In genomic region chr20:60240986-60241385, GRCh38 we compare ENCODE assay signal across 17 cellular contexts.
"Had no signal": no experiment of that assay in that cellular context is flagged by ENCODE, and none has a peak within 500 bp of the region (broad histone marks: within the 10 kb centered on the region; RNA-seq: fewer than 3 reads in every experiment).

No MANE protein-coding gene starts in this region.

- H3K36me3 ChIP-seq: colonic mucosa, esophagus muscularis mucosa, gastroesophageal sphincter, heart left ventricle, left lung, lower lobe of right lung had no signal

- H3K4me1 ChIP-seq: colonic mucosa, esophagus muscularis mucosa, foreskin keratinocyte, gastroesophageal sphincter, heart left ventricle, left lung, lower lobe of right lung had no signal

- H3K36me3 Mint-ChIP-seq: naive thymus-derived CD4-positive, alpha-beta T cell had no signal

- H3K4me2 ChIP-seq: hepatocyte had no signal

- H3K27ac Mint-ChIP-seq: dendritic cell treated with granulocyte-macrophage colony-stimulating factor and Interleukin-4, amounts not matched to agents 40 ng/mL and 50 ng/mL, for 4 days; immature natural killer cell; naive thymus-derived CD4-positive, alpha-beta T cell had no signal

- H3K9me3 ChIP-seq: colonic mucosa, esophagus muscularis mucosa, heart left ventricle, left lung, lower lobe of right lung had no signal

- ATAC-seq: foreskin keratinocyte; gastroesophageal sphincter; heart left ventricle; left cardiac atrium; left lung; left ventricle myocardium superior; lower lobe of right lung; naive thymus-derived CD4-positive, alpha-beta T cell had no signal

- H3K79me2 ChIP-seq: hepatocyte had no signal

- H3K4me3 Mint-ChIP-seq: dendritic cell treated with granulocyte-macrophage colony-stimulating factor and Interleukin-4, amounts not matched to agents 40 ng/mL and 50 ng/mL, for 4 days; immature natural killer cell; naive thymus-derived CD4-positive, alpha-beta T cell had no signal

- H3K27ac ChIP-seq: colonic mucosa, esophagus muscularis mucosa, foreskin keratinocyte, gastroesophageal sphincter, heart left ventricle, hepatocyte, left lung, lower lobe of right lung had no signal

- H2AFZ ChIP-seq: hepatocyte had no signal

- H3K4me3 ChIP-seq: colonic mucosa, esophagus muscularis mucosa, gastroesophageal sphincter, heart left ventricle, hepatocyte, left lung, lower lobe of right lung had no signal

- DNase-seq: colonic mucosa; cortex of kidney; effector memory CD4-positive, alpha-beta T cell; foreskin keratinocyte; heart left ventricle; immature natural killer cell; left cardiac atrium; left lung; left ventricle myocardium superior; lower lobe of right lung; mesenchymal stem cell; midbrain; naive thymus-derived CD4-positive, alpha-beta T cell had no signal

- H3K9me3 Mint-ChIP-seq: immature natural killer cell; naive thymus-derived CD4-positive, alpha-beta T cell had no signal

- H3K27me3 Mint-ChIP-seq: dendritic cell treated with granulocyte-macrophage colony-stimulating factor and Interleukin-4, amounts not matched to agents 40 ng/mL and 50 ng/mL, for 4 days had no signal

- H3K27me3 ChIP-seq: colonic mucosa, left lung had no signal
